Comparison of ENCODE assay signal across 30 cellular contexts in genomic region chr13:34617684-34618083, GRCh38.
"Had no signal": no experiment of that assay in that cellular context is flagged by ENCODE, and none has a peak within 500 bp of the region (broad histone marks: within the 10 kb centered on the region; RNA-seq: fewer than 3 reads in every experiment).

No MANE protein-coding gene starts in this region.

- DNase-seq: activated B cell treated with CpG ODN at 0.5 μM for 24 hours; activated CD4-positive, alpha-beta T cell treated with anti-CD3 and anti-CD28 coated beads for 36 hours; activated CD4-positive, alpha-beta T cell treated with anti-CD3 and anti-CD28 coated beads, Interleukin-2, amount 50 U/mL, for 48 hours; activated CD8-positive, alpha-beta memory T cell treated with anti-CD3 and anti-CD28 coated beads, Interleukin-2, amount 50 U/mL, for 48 hours; activated naive CD4-positive, alpha-beta T cell treated with Interleukin-2 at 50 U/mL for 16 hours; activated naive CD8-positive, alpha-beta T cell treated with anti-CD3 and anti-CD28 coated beads for 36 hours; activated T-cell treated with anti-CD3 and anti-CD28 coated beads, Interleukin-2, amount 50 U/mL, for 48 hours; amniotic stem cell; colonic mucosa; dorsolateral prefrontal cortex; effector memory CD8-positive, alpha-beta T cell; glutamatergic neuron; left cardiac atrium; mesenchymal stem cell; mucosa of descending colon; naive B cell; occipital lobe; retina; sigmoid colon; stimulated activated CD4-positive, alpha-beta T cell treated with anti-CD3 and anti-CD28 coated beads, Interleukin-15, amount 100 ng/mL, for 24 hours; stimulated activated CD4-positive, alpha-beta T cell treated with anti-CD3 and anti-CD28 coated beads, Interleukin-4, amount 100 ng/mL, for 1 hour; stimulated activated naive CD4-positive, alpha-beta T cell; T1000; upper lobe of left lung had no signal

- H3K4me3 ChIP-seq: colonic mucosa, dorsolateral prefrontal cortex, hepatocyte, mucosa of descending colon, sigmoid colon, smooth muscle cell, thoracic aorta, upper lobe of left lung had no signal

- FAIRE-seq: endothelial cell of umbilical vein, frontal cortex had no signal

- H3K4me1 ChIP-seq: colonic mucosa, upper lobe of left lung had no signal

- H3K9me3 ChIP-seq: colonic mucosa, mucosa of descending colon, thoracic aorta, upper lobe of left lung had no signal

- H3K27me3 ChIP-seq: colonic mucosa, dorsolateral prefrontal cortex, hepatocyte, sigmoid colon, upper lobe of left lung had no signal

- H3K79me2 ChIP-seq: hepatocyte had no signal

- ATAC-seq: activated CD4-positive, alpha-beta T cell treated with anti-CD3 and anti-CD28 coated beads for 36 hours; effector memory CD8-positive, alpha-beta T cell; esophagus mucosa; left cardiac atrium; mucosa of descending colon had no signal

- H3K36me3 ChIP-seq: colonic mucosa, sigmoid colon, thoracic aorta, upper lobe of left lung had no signal

- H3K27ac ChIP-seq: colonic mucosa, hepatocyte, thoracic aorta, upper lobe of left lung had no signal

- H2AFZ ChIP-seq: hepatocyte had no signal

- H3K4me2 ChIP-seq: hepatocyte, smooth muscle cell had no signal
